Comparison of ENCODE assay signal across 1 cellular context in the genomic region with DNA sequence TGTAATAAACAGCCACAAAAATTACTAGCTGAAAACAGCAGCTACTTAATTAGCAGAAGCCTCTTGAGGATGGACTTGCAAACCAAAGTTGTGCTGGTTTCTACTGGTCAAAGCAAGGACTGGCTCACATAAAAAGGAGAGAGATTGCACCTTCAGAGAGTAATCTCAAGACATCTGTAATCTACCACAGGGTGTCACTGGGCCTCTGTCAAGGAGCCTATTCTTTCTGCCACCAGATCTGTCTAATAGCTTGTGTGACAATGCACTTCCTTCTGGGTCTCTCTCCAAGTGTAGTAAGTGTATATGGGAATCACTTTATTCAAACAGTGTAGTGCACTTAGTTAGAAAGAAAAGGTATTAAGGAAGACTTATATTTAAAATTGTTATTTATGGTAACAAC.
TF ChIP-seq lines count a peak whose summit lies in the region.

No MANE protein-coding gene starts in this region.

TF ChIP-seq in GM12878, 131 proteins besides CTCF, POLR2A, EP300 and RAD21:
- TF ChIP-seq, protein P1, sequence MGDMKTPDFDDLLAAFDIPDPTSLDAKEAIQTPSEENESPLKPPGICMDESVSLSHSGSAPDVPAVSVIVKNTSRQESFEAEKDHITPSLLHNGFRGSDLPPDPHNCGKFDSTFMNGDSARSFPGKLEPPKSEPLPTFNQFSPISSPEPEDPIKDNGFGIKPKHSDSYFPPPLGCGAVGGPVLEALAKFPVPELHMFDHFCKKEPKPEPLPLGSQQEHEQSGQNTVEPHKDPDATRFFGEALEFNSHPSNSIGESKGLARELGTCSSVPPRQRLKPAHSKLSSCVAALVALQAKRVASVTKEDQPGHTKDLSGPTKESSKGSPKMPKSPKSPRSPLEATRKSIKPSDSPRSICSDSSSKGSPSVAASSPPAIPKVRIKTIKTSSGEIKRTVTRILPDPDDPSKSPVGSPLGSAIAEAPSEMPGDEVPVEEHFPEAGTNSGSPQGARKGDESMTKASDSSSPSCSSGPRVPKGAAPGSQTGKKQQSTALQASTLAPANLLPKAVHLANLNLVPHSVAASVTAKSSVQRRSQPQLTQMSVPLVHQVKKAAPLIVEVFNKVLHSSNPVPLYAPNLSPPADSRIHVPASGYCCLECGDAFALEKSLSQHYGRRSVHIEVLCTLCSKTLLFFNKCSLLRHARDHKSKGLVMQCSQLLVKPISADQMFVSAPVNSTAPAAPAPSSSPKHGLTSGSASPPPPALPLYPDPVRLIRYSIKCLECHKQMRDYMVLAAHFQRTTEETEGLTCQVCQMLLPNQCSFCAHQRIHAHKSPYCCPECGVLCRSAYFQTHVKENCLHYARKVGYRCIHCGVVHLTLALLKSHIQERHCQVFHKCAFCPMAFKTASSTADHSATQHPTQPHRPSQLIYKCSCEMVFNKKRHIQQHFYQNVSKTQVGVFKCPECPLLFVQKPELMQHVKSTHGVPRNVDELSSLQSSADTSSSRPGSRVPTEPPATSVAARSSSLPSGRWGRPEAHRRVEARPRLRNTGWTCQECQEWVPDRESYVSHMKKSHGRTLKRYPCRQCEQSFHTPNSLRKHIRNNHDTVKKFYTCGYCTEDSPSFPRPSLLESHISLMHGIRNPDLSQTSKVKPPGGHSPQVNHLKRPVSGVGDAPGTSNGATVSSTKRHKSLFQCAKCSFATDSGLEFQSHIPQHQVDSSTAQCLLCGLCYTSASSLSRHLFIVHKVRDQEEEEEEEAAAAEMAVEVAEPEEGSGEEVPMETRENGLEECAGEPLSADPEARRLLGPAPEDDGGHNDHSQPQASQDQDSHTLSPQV (IDR thresholded peaks at IDR 0.05), result no peak
- TF ChIP-seq RFX5 (IDR thresholded peaks at IDR 0.05; ENCODE audit: low read depth, low read length) (no peak), GABPA (IDR thresholded peaks at IDR 0.05; ENCODE audit: low read depth) (no peak), SP1 (IDR thresholded peaks at IDR 0.05; ENCODE audit: low read depth, low read length) (no peak), TCF12 (IDR thresholded peaks at IDR 0.05; ENCODE audit: low read depth, low read length) (no peak), ZNF24 (IDR thresholded peaks at IDR 0.05) (no peak), ZSCAN29 (IDR thresholded peaks at IDR 0.05) (no peak), SMAD5 (IDR thresholded peaks at IDR 0.05; ENCODE audit: low read depth) (no peak), FOXK2 (IDR thresholded peaks at IDR 0.05) (no peak), RCOR1 (conservative IDR thresholded peaks at IDR 0.05; ENCODE audit: low read depth, low read length) (no peak), GATAD2B (conservative IDR thresholded peaks at IDR 0.05; ENCODE audit: low read depth) (no peak), HDGF (IDR thresholded peaks at IDR 0.05) (no peak), NBN (IDR thresholded peaks at IDR 0.05) (no peak)
- TF ChIP-seq, protein P2, sequence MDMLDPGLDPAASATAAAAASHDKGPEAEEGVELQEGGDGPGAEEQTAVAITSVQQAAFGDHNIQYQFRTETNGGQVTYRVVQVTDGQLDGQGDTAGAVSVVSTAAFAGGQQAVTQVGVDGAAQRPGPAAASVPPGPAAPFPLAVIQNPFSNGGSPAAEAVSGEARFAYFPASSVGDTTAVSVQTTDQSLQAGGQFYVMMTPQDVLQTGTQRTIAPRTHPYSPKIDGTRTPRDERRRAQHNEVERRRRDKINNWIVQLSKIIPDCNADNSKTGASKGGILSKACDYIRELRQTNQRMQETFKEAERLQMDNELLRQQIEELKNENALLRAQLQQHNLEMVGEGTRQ (IDR thresholded peaks at IDR 0.05; ENCODE audit: borderline replicate concordance, low read depth, low read length), result no peak
- TF ChIP-seq, protein P3, sequence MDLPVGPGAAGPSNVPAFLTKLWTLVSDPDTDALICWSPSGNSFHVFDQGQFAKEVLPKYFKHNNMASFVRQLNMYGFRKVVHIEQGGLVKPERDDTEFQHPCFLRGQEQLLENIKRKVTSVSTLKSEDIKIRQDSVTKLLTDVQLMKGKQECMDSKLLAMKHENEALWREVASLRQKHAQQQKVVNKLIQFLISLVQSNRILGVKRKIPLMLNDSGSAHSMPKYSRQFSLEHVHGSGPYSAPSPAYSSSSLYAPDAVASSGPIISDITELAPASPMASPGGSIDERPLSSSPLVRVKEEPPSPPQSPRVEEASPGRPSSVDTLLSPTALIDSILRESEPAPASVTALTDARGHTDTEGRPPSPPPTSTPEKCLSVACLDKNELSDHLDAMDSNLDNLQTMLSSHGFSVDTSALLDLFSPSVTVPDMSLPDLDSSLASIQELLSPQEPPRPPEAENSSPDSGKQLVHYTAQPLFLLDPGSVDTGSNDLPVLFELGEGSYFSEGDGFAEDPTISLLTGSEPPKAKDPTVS (IDR thresholded peaks at IDR 0.05; ENCODE audit: low read depth, low read length), result no peak
- TF ChIP-seq, protein P4, sequence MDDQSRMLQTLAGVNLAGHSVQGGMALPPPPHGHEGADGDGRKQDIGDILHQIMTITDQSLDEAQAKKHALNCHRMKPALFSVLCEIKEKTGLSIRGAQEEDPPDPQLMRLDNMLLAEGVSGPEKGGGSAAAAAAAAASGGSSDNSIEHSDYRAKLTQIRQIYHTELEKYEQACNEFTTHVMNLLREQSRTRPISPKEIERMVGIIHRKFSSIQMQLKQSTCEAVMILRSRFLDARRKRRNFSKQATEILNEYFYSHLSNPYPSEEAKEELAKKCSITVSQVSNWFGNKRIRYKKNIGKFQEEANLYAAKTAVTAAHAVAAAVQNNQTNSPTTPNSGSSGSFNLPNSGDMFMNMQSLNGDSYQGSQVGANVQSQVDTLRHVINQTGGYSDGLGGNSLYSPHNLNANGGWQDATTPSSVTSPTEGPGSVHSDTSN (IDR thresholded peaks at IDR 0.05; ENCODE audit: insufficient replicate concordance, low read depth, low read length), result no peak
- TF ChIP-seq, protein P5, sequence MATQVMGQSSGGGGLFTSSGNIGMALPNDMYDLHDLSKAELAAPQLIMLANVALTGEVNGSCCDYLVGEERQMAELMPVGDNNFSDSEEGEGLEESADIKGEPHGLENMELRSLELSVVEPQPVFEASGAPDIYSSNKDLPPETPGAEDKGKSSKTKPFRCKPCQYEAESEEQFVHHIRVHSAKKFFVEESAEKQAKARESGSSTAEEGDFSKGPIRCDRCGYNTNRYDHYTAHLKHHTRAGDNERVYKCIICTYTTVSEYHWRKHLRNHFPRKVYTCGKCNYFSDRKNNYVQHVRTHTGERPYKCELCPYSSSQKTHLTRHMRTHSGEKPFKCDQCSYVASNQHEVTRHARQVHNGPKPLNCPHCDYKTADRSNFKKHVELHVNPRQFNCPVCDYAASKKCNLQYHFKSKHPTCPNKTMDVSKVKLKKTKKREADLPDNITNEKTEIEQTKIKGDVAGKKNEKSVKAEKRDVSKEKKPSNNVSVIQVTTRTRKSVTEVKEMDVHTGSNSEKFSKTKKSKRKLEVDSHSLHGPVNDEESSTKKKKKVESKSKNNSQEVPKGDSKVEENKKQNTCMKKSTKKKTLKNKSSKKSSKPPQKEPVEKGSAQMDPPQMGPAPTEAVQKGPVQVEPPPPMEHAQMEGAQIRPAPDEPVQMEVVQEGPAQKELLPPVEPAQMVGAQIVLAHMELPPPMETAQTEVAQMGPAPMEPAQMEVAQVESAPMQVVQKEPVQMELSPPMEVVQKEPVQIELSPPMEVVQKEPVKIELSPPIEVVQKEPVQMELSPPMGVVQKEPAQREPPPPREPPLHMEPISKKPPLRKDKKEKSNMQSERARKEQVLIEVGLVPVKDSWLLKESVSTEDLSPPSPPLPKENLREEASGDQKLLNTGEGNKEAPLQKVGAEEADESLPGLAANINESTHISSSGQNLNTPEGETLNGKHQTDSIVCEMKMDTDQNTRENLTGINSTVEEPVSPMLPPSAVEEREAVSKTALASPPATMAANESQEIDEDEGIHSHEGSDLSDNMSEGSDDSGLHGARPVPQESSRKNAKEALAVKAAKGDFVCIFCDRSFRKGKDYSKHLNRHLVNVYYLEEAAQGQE (IDR thresholded peaks at IDR 0.05; ENCODE audit: low read depth, low read length), result no peak
- TF ChIP-seq, protein P6, sequence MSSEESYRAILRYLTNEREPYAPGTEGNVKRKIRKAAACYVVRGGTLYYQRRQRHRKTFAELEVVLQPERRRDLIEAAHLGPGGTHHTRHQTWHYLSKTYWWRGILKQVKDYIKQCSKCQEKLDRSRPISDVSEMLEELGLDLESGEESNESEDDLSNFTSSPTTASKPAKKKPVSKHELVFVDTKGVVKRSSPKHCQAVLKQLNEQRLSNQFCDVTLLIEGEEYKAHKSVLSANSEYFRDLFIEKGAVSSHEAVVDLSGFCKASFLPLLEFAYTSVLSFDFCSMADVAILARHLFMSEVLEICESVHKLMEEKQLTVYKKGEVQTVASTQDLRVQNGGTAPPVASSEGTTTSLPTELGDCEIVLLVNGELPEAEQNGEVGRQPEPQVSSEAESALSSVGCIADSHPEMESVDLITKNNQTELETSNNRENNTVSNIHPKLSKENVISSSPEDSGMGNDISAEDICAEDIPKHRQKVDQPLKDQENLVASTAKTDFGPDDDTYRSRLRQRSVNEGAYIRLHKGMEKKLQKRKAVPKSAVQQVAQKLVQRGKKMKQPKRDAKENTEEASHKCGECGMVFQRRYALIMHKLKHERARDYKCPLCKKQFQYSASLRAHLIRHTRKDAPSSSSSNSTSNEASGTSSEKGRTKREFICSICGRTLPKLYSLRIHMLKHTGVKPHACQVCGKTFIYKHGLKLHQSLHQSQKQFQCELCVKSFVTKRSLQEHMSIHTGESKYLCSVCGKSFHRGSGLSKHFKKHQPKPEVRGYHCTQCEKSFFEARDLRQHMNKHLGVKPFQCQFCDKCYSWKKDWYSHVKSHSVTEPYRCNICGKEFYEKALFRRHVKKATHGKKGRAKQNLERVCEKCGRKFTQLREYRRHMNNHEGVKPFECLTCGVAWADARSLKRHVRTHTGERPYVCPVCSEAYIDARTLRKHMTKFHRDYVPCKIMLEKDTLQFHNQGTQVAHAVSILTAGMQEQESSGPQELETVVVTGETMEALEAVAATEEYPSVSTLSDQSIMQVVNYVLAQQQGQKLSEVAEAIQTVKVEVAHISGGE (CRISPR knock-in tag; IDR thresholded peaks at IDR 0.05), result no peak
- TF ChIP-seq, protein P7, sequence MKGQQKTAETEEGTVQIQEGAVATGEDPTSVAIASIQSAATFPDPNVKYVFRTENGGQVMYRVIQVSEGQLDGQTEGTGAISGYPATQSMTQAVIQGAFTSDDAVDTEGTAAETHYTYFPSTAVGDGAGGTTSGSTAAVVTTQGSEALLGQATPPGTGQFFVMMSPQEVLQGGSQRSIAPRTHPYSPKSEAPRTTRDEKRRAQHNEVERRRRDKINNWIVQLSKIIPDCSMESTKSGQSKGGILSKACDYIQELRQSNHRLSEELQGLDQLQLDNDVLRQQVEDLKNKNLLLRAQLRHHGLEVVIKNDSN (IDR thresholded peaks at IDR 0.05; ENCODE audit: borderline replicate concordance, extremely low read length, insufficient read depth, low read depth, low read length), result no peak
